In genomic region chr19:35380450-35381124, GRCh38 we compare ENCODE assay signal across 1 cellular context.
TF ChIP-seq lines count a peak whose summit lies in the region.

No MANE protein-coding gene starts in this region.

TF ChIP-seq in HepG2, 621 proteins besides CTCF, POLR2A, EP300 and RAD21 (continued from another document and continues in another):
- TF ChIP-seq ZBED4 (CRISPR knock-in tag; IDR thresholded peaks at IDR 0.05; ENCODE audit: borderline replicate concordance) (peak; percentile 48; the same call in 1 of the 2 replicates), SCMH1 (CRISPR knock-in tag; IDR thresholded peaks at IDR 0.05; ENCODE audit: borderline replicate concordance) (no peak), ZNF746 (CRISPR knock-in tag; IDR thresholded peaks at IDR 0.05) (peak; percentile 81; the same call in 1 of the 2 replicates), ARID3A (IDR thresholded peaks at IDR 0.05; ENCODE audit: low read depth, low read length) (peak; percentile 73), CCDC6 (CRISPR knock-in tag; IDR thresholded peaks at IDR 0.05) (no peak), ADNP (CRISPR knock-in tag; IDR thresholded peaks at IDR 0.05) (no peak), SETDB1 (CRISPR knock-in tag; IDR thresholded peaks at IDR 0.05; ENCODE audit: borderline replicate concordance) (no peak), YEATS2 (CRISPR knock-in tag; IDR thresholded peaks at IDR 0.05; ENCODE audit: borderline replicate concordance) (no peak), ZMYM4 (CRISPR knock-in tag; IDR thresholded peaks at IDR 0.05) (peak; percentile 24; the same call in 1 of the 2 replicates), IRF9 (CRISPR knock-in tag; IDR thresholded peaks at IDR 0.05; ENCODE audit: borderline replicate concordance) (no peak), ZFP37 (CRISPR knock-in tag; IDR thresholded peaks at IDR 0.05; ENCODE audit: borderline replicate concordance) (no peak), RBFOX2 (IDR thresholded peaks at IDR 0.05; ENCODE audit: low read depth, low read length) (no peak), LBX2 (CRISPR knock-in tag; IDR thresholded peaks at IDR 0.05; ENCODE audit: borderline replicate concordance) (no peak), PAF1 (CRISPR knock-in tag; IDR thresholded peaks at IDR 0.05) (no peak), ZNF879 (CRISPR knock-in tag; IDR thresholded peaks at IDR 0.05) (no peak), U2AF1 (optimal IDR thresholded peaks at IDR 0.05; ENCODE audit: low read depth, low read length) (no peak), MLXIP (CRISPR knock-in tag; IDR thresholded peaks at IDR 0.05; ENCODE audit: borderline replicate concordance) (no peak), KLF6 (CRISPR knock-in tag; IDR thresholded peaks at IDR 0.05) (no peak), E2F5 (CRISPR knock-in tag; conservative IDR thresholded peaks at IDR 0.05) (no peak), ZNF512 (CRISPR knock-in tag; IDR thresholded peaks at IDR 0.05) (no peak), PPARG (CRISPR knock-in tag; conservative IDR thresholded peaks at IDR 0.05) (peak; percentile 66), POLR2AphosphoS2 (IDR thresholded peaks at IDR 0.05; ENCODE audit: low read depth, low read length) (no peak), ZNF407 (CRISPR knock-in tag; IDR thresholded peaks at IDR 0.05; ENCODE audit: not compliant biosample characterization) (no peak), ZNF644 (CRISPR knock-in tag; IDR thresholded peaks at IDR 0.05; ENCODE audit: low read depth) (peak; percentile 49; the same call in 1 of the 2 replicates), RFXAP (CRISPR knock-in tag; IDR thresholded peaks at IDR 0.05; ENCODE audit: borderline replicate concordance) (no peak), DRAP1 (CRISPR knock-in tag; IDR thresholded peaks at IDR 0.05) (peak; percentile 81), ATF2 (CRISPR knock-in tag; IDR thresholded peaks at IDR 0.05) (peak; percentile 40; the same call in 1 of the 2 replicates), EZH2 (conservative IDR thresholded peaks at IDR 0.05; ENCODE audit: low read depth, low read length) (no peak), TEAD2 (CRISPR knock-in tag; IDR thresholded peaks at IDR 0.05) (no peak), YEATS4 (CRISPR knock-in tag; IDR thresholded peaks at IDR 0.05; ENCODE audit: borderline replicate concordance) (peak; percentile 82; the same call in 1 of the 2 replicates), TBL1XR1 (IDR thresholded peaks at IDR 0.05; ENCODE audit: borderline replicate concordance, low read length, partially characterized antibody) (no peak), NCOR1 (IDR thresholded peaks at IDR 0.05; ENCODE audit: borderline replicate concordance, low read length) (peak; percentile 67)
